ENCODE assay signal across 24 cellular contexts in genomic region chr3:45051685-45052084, GRCh38. TPM values are rescaled to one million over a fixed set of nuclear protein-coding genes. Genes with fewer than 3 reads are reported as not detected.
DNase-seq lines count a peak whose midpoint lies in the region; ATAC-seq and TF ChIP-seq lines count a peak whose summit lies in the region.
"Had no signal": no experiment of that assay in that cellular context is flagged by ENCODE, and none has a peak within 500 bp of the region (broad histone marks: within the 10 kb centered on the region; RNA-seq: fewer than 3 reads in every experiment).

No MANE protein-coding gene starts in this region.

- H3K36me3 Mint-ChIP-seq in endodermal cell (ENCODE audit: low read depth), result no peaks in the 10 kb centered on the region
- H3K36me3 Mint-ChIP-seq: CD14-positive monocyte; CD8-positive, alpha-beta memory T cell had no signal

- H3K9me1 ChIP-seq in IMR-90 (ENCODE audit: insufficient read depth, low read length), result peaks cover 10% of the 10 kb centered on the region

- H4K8ac ChIP-seq in IMR-90 (ENCODE audit: low read depth in 2 of 2, low read length in 2 of 2), result peak overlapping the region in 1 of 2 experiments; percentile 35; a peak in 1 of 4 replicates

- H4K20me1 ChIP-seq in IMR-90 (ENCODE audit: insufficient read depth, low read length), result no peaks in the 10 kb centered on the region
- no peaks in the 10 kb centered on the region for H4K20me1 ChIP-seq in OCI-LY7 (ENCODE audit: insufficient read depth, low read length)
- H4K20me1 ChIP-seq: BLaER1 treated with 17β-estradiol and CSF1 and Interleukin-3, amounts not matched to agents 10 nM and 100 nM had no signal

- H3K18ac ChIP-seq in IMR-90 (ENCODE audit: low read depth, low read length), result peak overlapping the region; percentile 9; the same call in 1 of the 2 replicates

- peaks cover 72% of the 10 kb centered on the region for H3K27me3 Mint-ChIP-seq in endodermal cell (ENCODE audit: insufficient read depth)
- H3K27me3 Mint-ChIP-seq: CD4-positive, alpha-beta T cell had no signal

- H3K27me3 ChIP-seq in IMR-90 (ENCODE audit: control insufficient read depth, insufficient read depth, low read length) (no peaks in the 10 kb centered on the region), endodermal cell (ENCODE audit: control insufficient read depth, insufficient read depth, low read length, poor library complexity, severe bottlenecking) (no peaks in the 10 kb centered on the region)
- H3K27me3 ChIP-seq: BE2C; BLaER1 treated with 17β-estradiol and CSF1 and Interleukin-3, amounts not matched to agents 10 nM and 100 nM had no signal

- H2BK5ac ChIP-seq in IMR-90 (ENCODE audit: low read depth, low read length, poor library complexity, severe bottlenecking), result peak overlapping the region; percentile 11

- POLR2A ChIA-PET in IMR-90 (lab: Charles Lee; ENCODE audit: unreplicated experiment) (no interaction called here), OCI-LY7 (lab: Charles Lee) (no interaction called here)

- H3K27ac ChIP-seq in IMR-90 (ENCODE audit: insufficient read depth, low read length), result no peak overlapping the region
- no peak overlapping the region for H3K27ac ChIP-seq in OCI-LY7 (ENCODE audit: low read depth, low read length, poor library complexity, severe bottlenecking)
- no peak overlapping the region for H3K27ac ChIP-seq in endodermal cell (ENCODE audit: low read depth, low read length)
- H3K27ac ChIP-seq: A549; BLaER1 treated with 17β-estradiol and CSF1 and Interleukin-3, amounts not matched to agents 10 nM and 100 nM had no signal

- H3K27ac Mint-ChIP-seq in endodermal cell, result no peak overlapping the region
- H3K27ac Mint-ChIP-seq: CD4-positive, alpha-beta T cell; HFFc6 had no signal

- H2AFZ ChIP-seq in IMR-90 (replicated peaks; ENCODE audit: low read length, poor library complexity), result no peak overlapping the region
- H2AFZ ChIP-seq in OCI-LY7 (ENCODE audit: low read length), result no peak overlapping the region

- no peak overlapping the region for H3K9ac ChIP-seq in IMR-90 (ENCODE audit: low read depth, low read length)
- no peak overlapping the region for H3K9ac ChIP-seq in endodermal cell (ENCODE audit: extremely low read depth, low read length, poor library complexity, severe bottlenecking)
- H3K9ac ChIP-seq: BLaER1 treated with 17β-estradiol and CSF1 and Interleukin-3, amounts not matched to agents 10 nM and 100 nM had no signal

- no peaks in the 10 kb centered on the region for H3K9me2 ChIP-seq in OCI-LY7 (ENCODE audit: insufficient read depth, low read length)

- H3K4me3 ChIP-seq in IMR-90 (ENCODE audit: insufficient read depth, low read depth, low read length) (no peak overlapping the region), NB4 (ENCODE audit: low read depth, low read length) (no peak overlapping the region), mucosa of descending colon (no peak overlapping the region), OCI-LY7 (ENCODE audit: low read depth, low read length, poor library complexity, severe bottlenecking) (no peak overlapping the region), endodermal cell (ENCODE audit: low read length) (no peak overlapping the region)
- H3K4me3 ChIP-seq: A549; BLaER1 treated with 17β-estradiol and CSF1 and Interleukin-3, amounts not matched to agents 10 nM and 100 nM; GM12878; HAP-1 had no signal

- intact Hi-C loops in IMR-90 (cut with micrococcal nuclease), result no loop called here
- intact Hi-C loops in mucosa of descending colon (cut with DNase I, micrococcal nuclease), result no loop called here
- intact Hi-C loops in OCI-LY7 (cut with micrococcal nuclease; ENCODE audit: unreplicated experiment), result no loop called here

- H3K36me3 ChIP-seq in IMR-90 (ENCODE audit: control insufficient read depth, insufficient read depth, low read length), result no peaks in the 10 kb centered on the region
- no peaks in the 10 kb centered on the region for H3K36me3 ChIP-seq in mucosa of descending colon (ENCODE audit: low read depth)
- no peaks in the 10 kb centered on the region for H3K36me3 ChIP-seq in OCI-LY7 (ENCODE audit: insufficient read depth, low read length)
- no peaks in the 10 kb centered on the region for H3K36me3 ChIP-seq in endodermal cell (ENCODE audit: control insufficient read depth, insufficient read depth, low read length)
- H3K36me3 ChIP-seq: BE2C; BLaER1 treated with 17β-estradiol and CSF1 and Interleukin-3, amounts not matched to agents 10 nM and 100 nM; HAP-1 had no signal

- no peak overlapping the region for H2AK9ac ChIP-seq in IMR-90 (replicated peaks; ENCODE audit: low read depth, low read length, poor library complexity)

- TF ChIP-seq POLR2A in IMR-90 (IDR thresholded peaks at IDR 0.05; ENCODE audit: low read depth, low read length) (no peak), NB4 (IDR thresholded peaks at IDR 0.05; ENCODE audit: extremely low read depth, insufficient read length) (no peak), erythroblast (IDR thresholded peaks at IDR 0.05; ENCODE audit: low read length) (no peak)

- H4K5ac ChIP-seq in IMR-90 (ENCODE audit: low read depth, low read length), result peak overlapping the region; percentile 1; the same call in 1 of the 2 replicates

- peaks cover 12% of the 10 kb centered on the region for H3K4me1 ChIP-seq in IMR-90 (ENCODE audit: control insufficient read depth, insufficient read depth, low read length)
- peaks cover 4% of the 10 kb centered on the region for H3K4me1 ChIP-seq in mucosa of descending colon (ENCODE audit: low read depth)
- H3K4me1 ChIP-seq in OCI-LY7 (ENCODE audit: insufficient read depth, low read length, poor library complexity, severe bottlenecking), result no peaks in the 10 kb centered on the region
- peaks cover 7% of the 10 kb centered on the region for H3K4me1 ChIP-seq in endodermal cell (ENCODE audit: control insufficient read depth, insufficient read depth, low read length)
- H3K4me1 ChIP-seq: BE2C, HAP-1 had no signal

- H4K91ac ChIP-seq in IMR-90 (ENCODE audit: insufficient read depth, low read depth, low read length), result peak overlapping the region; percentile 50; the same call in 1 of the 2 replicates

- H2BK20ac ChIP-seq in IMR-90 (ENCODE audit: low read depth, low read length), result peak overlapping the region; percentile 50; the same call in 1 of the 2 replicates

- no peaks in the 10 kb centered on the region for H3K79me2 ChIP-seq in OCI-LY7 (ENCODE audit: insufficient read depth, low read depth, low read length)

- H2AK5ac ChIP-seq in IMR-90 (ENCODE audit: low read depth, low read length), result peak overlapping the region; percentile 88

- WGBS in IMR-90 (ENCODE audit: extremely low coverage in 2 of 2, insufficient read length in 1 of 2), 2 experiments, result no CpG with 5 or more reads among the region's 6 CpGs
- 93% methylated on average over 6 of the region's 6 CpGs; no CpG with 5 or more reads in 1 of the 2 experiments for WGBS in endodermal cell (ENCODE audit: insufficient coverage in 1 of 2, insufficient read length in 1 of 2), 2 experiments

- no peak overlapping the region for H3K14ac ChIP-seq in IMR-90 (replicated peaks; ENCODE audit: low read depth, low read length)

- CTCF ChIA-PET in IMR-90 (lab: Yijun Ruan, JAX) (no interaction called here), OCI-LY7 (lab: Charles Lee; ENCODE audit: unreplicated experiment) (no interaction called here)

- H3K9me3 ChIP-seq in IMR-90 (ENCODE audit: control insufficient read depth, insufficient read depth, low read length) (no peaks in the 10 kb centered on the region), mucosa of descending colon (no peaks in the 10 kb centered on the region), OCI-LY7 (ENCODE audit: low read length) (no peaks in the 10 kb centered on the region), endodermal cell (ENCODE audit: control insufficient read depth, low read length) (no peaks in the 10 kb centered on the region)
- H3K9me3 ChIP-seq: A549; BE2C; BLaER1 treated with 17β-estradiol and CSF1 and Interleukin-3, amounts not matched to agents 10 nM and 100 nM; HAP-1 had no signal

- H3K79me1 ChIP-seq in IMR-90 (ENCODE audit: low read depth in 1 of 2, low read length in 2 of 2), result peaks cover 3 to 7% of the 10 kb centered on the region in 2 experiments

- dilution Hi-C loops in IMR-90 (cut with HindIII; ENCODE audit: low sequenced_read_pairs, unreplicated experiment), result no loop called here

- no peak overlapping the region for H3K4me2 ChIP-seq in IMR-90 (ENCODE audit: low read depth, low read length)
- no peak overlapping the region for H3K4me2 ChIP-seq in OCI-LY7 (ENCODE audit: low read length)
- H3K4me2 ChIP-seq: A549 had no signal

- BruUV-seq in IMR-90 (replicated peaks; lab: Mats Ljungman, UMichigan) (no TSS peak), OCI-LY7 (replicated peaks; lab: Mats Ljungman, UMichigan) (no TSS peak)

- H2BK120ac ChIP-seq in IMR-90 (ENCODE audit: low read depth, low read length), result peak overlapping the region; percentile 54

- in situ Hi-C loops in IMR-90 (cut with MboI; ENCODE audit: low sequenced_read_pairs), result no loop called here

- H3K23ac ChIP-seq in IMR-90 (ENCODE audit: low read depth, low read length), result no peak overlapping the region

- TF ChIP-seq CTCF in IMR-90 (conservative IDR thresholded peaks at IDR 0.05; ENCODE audit: low read depth, low read length), result no peak
- no peak for TF ChIP-seq CTCF in NB4 (IDR thresholded peaks at IDR 0.05; ENCODE audit: low read depth, low read length)
- TF ChIP-seq CTCF in mucosa of descending colon (IDR thresholded peaks at IDR 0.05), result no peak
- no peak for TF ChIP-seq CTCF in OCI-LY7 (conservative IDR thresholded peaks at IDR 0.05; ENCODE audit: low read length)
- no peak for TF ChIP-seq CTCF in endodermal cell (conservative IDR thresholded peaks at IDR 0.05)

- peak overlapping the region; percentile 57 for H3K4ac ChIP-seq in IMR-90 (ENCODE audit: low read depth, low read length)

- H3K9me3 Mint-ChIP-seq in endodermal cell, result no peaks in the 10 kb centered on the region
- H3K9me3 Mint-ChIP-seq: CD14-positive monocyte; CD4-positive, alpha-beta T cell; CD8-positive, alpha-beta memory T cell; HFFc6 had no signal

- H3K4me3 Mint-ChIP-seq in endodermal cell, result no peak overlapping the region
- H3K4me3 Mint-ChIP-seq: CD14-positive monocyte; CD4-positive, alpha-beta T cell; CD8-positive, alpha-beta memory T cell; HFFc6 had no signal

- peak overlapping the region; percentile 54; the same call in 1 of the 3 replicates for H2BK15ac ChIP-seq in IMR-90 (ENCODE audit: low read depth, low read length)

- H3K4me1 Mint-ChIP-seq in endodermal cell, result peaks cover 12% of the 10 kb centered on the region
- H3K4me1 Mint-ChIP-seq: CD8-positive, alpha-beta memory T cell had no signal

- DNase-seq in IMR-90 (no peak), NB4 (ENCODE audit: low read depth) (peak; percentile 29), erythroblast (lab: John Stamatoyannopoulos, UW) (peak; percentile 12 to 18), mucosa of descending colon (no peak), OCI-LY7 (ENCODE audit: low spot score) (no peak), endodermal cell (no peak)
- DNase-seq: 8988T; ACHN; AML-193; BE2C; CD4-positive, alpha-beta T cell; CD8-positive, alpha-beta memory T cell; DMS 273 treated with DMSO at 0.1 percent for 48 hours; DMS79; EL; GDM1; GOT3; HFFc6 had no signal

- ATAC-seq in IMR-90 (ENCODE audit: low read depth), result no peak
- ATAC-seq in mucosa of descending colon, result peak; percentile 40
- ATAC-seq in HG02884 (IDR thresholded peaks at IDR 0.05; ENCODE audit: unreplicated experiment), result no peak
- ATAC-seq: A549, GM12878 had no signal

- no peak overlapping the region for H3K56ac ChIP-seq in IMR-90 (ENCODE audit: extremely low read depth, insufficient read depth, low read length)

- TF ChIP-seq RAD21 in IMR-90 (IDR thresholded peaks at IDR 0.05; ENCODE audit: low read length), result no peak

RNA-seq across cellular contexts. Expression of gene CLEC3B, which starts 25.6 kb away (rescaled TPM):
- total RNA-seq in IMR-90 (2012; rRNA removed) (1.9 and 3.6 TPM in 2 replicates), mucosa of descending colon (10 to 100 TPM; 14.7 to 24.0 (median 22.2) TPM), OCI-LY7 (2022) (not detected in 2 replicates), endodermal cell (not detected)
- 13.2 and 13.8 TPM in 2 replicates for polyA plus RNA-seq in IMR-90 (2012; rRNA removed)
- 20.2 and 52.4 TPM in 2 replicates for polyA plus RNA-seq in IMR-90 (2012; cell fraction: cytosol; rRNA removed)
- polyA plus RNA-seq in IMR-90 (2012; cell fraction: nucleus; rRNA removed; ENCODE audit: low replicate concordance), result 7.8 and 10.6 TPM in 2 replicates
- total RNA-seq in OCI-LY7 (2014; rRNA removed; shearing (Covaris generic)), result 1.3 TPM in 1 of 2 replicates, not detected in the other
- not detected for polyA plus RNA-seq in endodermal cell (2013, experiment 1 of 2)
- 0.29 TPM for polyA plus RNA-seq in endodermal cell (2013, experiment 2 of 2)
- polyA plus RNA-seq: A549; CD8-positive, alpha-beta memory T cell; GM12878 had no signal

Comparison
In these comparisons a context has a peak if more than half of its experiments do, and no peak if none do; other contexts are left out.
1. DNase-seq: peak in NB4 (single experiment) and erythroblast (2 of 2); none in IMR-90 (single experiment), mucosa of descending colon (0 of 3), OCI-LY7 (single experiment) and endodermal cell (single experiment).